35 cellular contexts compared by ENCODE assay signal in genomic region chr10:100902622-100903021, GRCh38.
"Had no signal": no experiment of that assay in that cellular context is flagged by ENCODE, and none has a peak within 500 bp of the region (broad histone marks: within the 10 kb centered on the region; RNA-seq: fewer than 3 reads in every experiment).

No MANE protein-coding gene starts in this region.

- H3K36me3 Mint-ChIP-seq: activated CD4-positive, alpha-beta memory T cell treated with anti-CD3 and anti-CD28 coated beads for 36 hours; activated naive CD4-positive, alpha-beta T cell treated with anti-CD3 and anti-CD28 coated beads, Interleukin-2, amount 50 U/mL, for 72 hours; activated naive CD8-positive, alpha-beta T cell treated with anti-CD3 and anti-CD28 coated beads for 36 hours had no signal

- DNase-seq: activated B cell treated with CpG ODN at 0.5 μM for 24 hours; activated CD4-positive, alpha-beta memory T cell treated with anti-CD3 and anti-CD28 coated beads for 36 hours; activated CD4-positive, alpha-beta T cell treated with anti-CD3 and anti-CD28 coated beads for 4 hours; activated CD4-positive, alpha-beta T cell treated with anti-CD3 and anti-CD28 coated beads, Interleukin-2, amount 10 ng/mL, durations not matched to agents 24 days and 14 days; activated CD4-positive, alpha-beta T cell treated with anti-CD3 and anti-CD28 coated beads, Interleukin-2, amount 50 U/mL, for 1 hour; activated CD4-positive, alpha-beta T cell treated with anti-CD3 and anti-CD28 coated beads, Interleukin-2, amount 50 U/mL, for 4 hours; activated CD4-positive, CD25-positive, alpha-beta regulatory T cell treated with anti-CD3 and anti-CD28 coated beads, Interleukin-2, amount 50 U/mL, for 72 hours; activated CD8-positive, alpha-beta memory T cell treated with anti-CD3 and anti-CD28 coated beads, Interleukin-2, amount 50 U/mL, for 4 hours; activated CD8-positive, alpha-beta T cell treated with anti-CD3 and anti-CD28 coated beads for 36 hours; activated effector memory CD4-positive, alpha-beta T cell treated with anti-CD3 and anti-CD28 coated beads, Interleukin-2, amount 50 U/mL, for 16 hours; activated gamma-delta T cell treated with Interleukin-2 at 50 U/mL for 16 hours; activated naive CD4-positive, alpha-beta T cell; activated naive CD4-positive, alpha-beta T cell treated with anti-CD3 and anti-CD28 coated beads for 36 hours; activated naive CD4-positive, alpha-beta T cell treated with anti-CD3 and anti-CD28 coated beads, Interleukin-2, amount 50 U/mL, for 16 hours; activated naive CD8-positive, alpha-beta T cell treated with anti-CD3 and anti-CD28 coated beads for 36 hours; activated T-cell treated with anti-CD3 and anti-CD28 coated beads for 4 hours; activated T-cell treated with anti-CD3 and anti-CD28 coated beads, Interleukin-2, amount 50 U/mL, for 1 hour; activated T-cell treated with anti-CD3 and anti-CD28 coated beads, Interleukin-2, amount 50 U/mL, for 4 hours; activated T-cell treated with anti-CD3 and anti-CD28 coated beads, Interleukin-2, amount 50 U/mL, for 72 hours; amniotic stem cell; aorta; body of pancreas; brain microvascular endothelial cell; central memory CD4-positive, alpha-beta T cell; T-helper 1 cell; T-helper 2 cell; T-helper 9 cell had no signal

- H3K27ac ChIP-seq: adrenal gland, body of pancreas, brain microvascular endothelial cell, breast epithelium, VCaP had no signal

- H3K4me3 Mint-ChIP-seq: activated B cell treated with CpG ODN at 0.5 μM for 24 hours; activated CD4-positive, alpha-beta memory T cell treated with anti-CD3 and anti-CD28 coated beads for 36 hours; activated CD4-positive, alpha-beta T cell treated with anti-CD3 and anti-CD28 coated beads, Interleukin-2, amount 10 ng/mL, durations not matched to agents 24 days and 14 days; activated CD8-positive, alpha-beta T cell treated with anti-CD3 and anti-CD28 coated beads for 36 hours; activated naive CD4-positive, alpha-beta T cell treated with anti-CD3 and anti-CD28 coated beads for 36 hours; activated naive CD8-positive, alpha-beta T cell treated with anti-CD3 and anti-CD28 coated beads for 36 hours; activated T-cell treated with anti-CD3 and anti-CD28 coated beads, Interleukin-2, amount 50 U/mL, for 4 hours; activated T-cell treated with anti-CD3 and anti-CD28 coated beads, Interleukin-2, amount 50 U/mL, for 72 hours; activated T-helper 1 cell treated with anti-CD3 and anti-CD28 coated beads, Interleukin-12 subunit alpha, Interleukin-12 subunit beta, Interleukin-2, Interleukin-4 antibody, amounts not matched to agents 30 ng/mL and 10 ng/mL and 1 ng/mL, durations not matched to agents 14 hours and 24 hours and 36 hours; activated T-helper 17 cell treated with anti-CD3 and anti-CD28 coated beads, Interleukin-2, amount 50 U/mL, for 72 hours; T-helper 1 cell treated with Interleukin-12 subunit alpha and Interleukin-12 subunit beta and Interleukin-4 antibody, amounts not matched to agents 30 μg/mL and 1 μg/mL, for 36 hours; T-helper 2 cell treated with Interferon-gamma antibody and Interleukin-4, amounts not matched to agents 5 μg/mL and 100 μg/mL, for 36 hours had no signal

- H3K4me3 ChIP-seq: adrenal gland, body of pancreas, breast epithelium had no signal

- H3K27me3 ChIP-seq: adrenal gland, body of pancreas, brain microvascular endothelial cell, breast epithelium had no signal

- H3K9me3 Mint-ChIP-seq: activated B cell treated with CpG ODN at 0.5 μM for 24 hours; activated CD4-positive, alpha-beta memory T cell treated with anti-CD3 and anti-CD28 coated beads for 36 hours; activated CD4-positive, alpha-beta T cell treated with anti-CD3 and anti-CD28 coated beads, Interleukin-2, amount 10 ng/mL, durations not matched to agents 24 days and 14 days; activated CD8-positive, alpha-beta T cell treated with anti-CD3 and anti-CD28 coated beads for 36 hours; activated naive CD4-positive, alpha-beta T cell treated with anti-CD3 and anti-CD28 coated beads for 36 hours; activated naive CD4-positive, alpha-beta T cell treated with anti-CD3 and anti-CD28 coated beads, Interleukin-2, amount 50 U/mL, for 72 hours; activated naive CD8-positive, alpha-beta T cell treated with anti-CD3 and anti-CD28 coated beads for 36 hours; activated T-cell treated with anti-CD3 and anti-CD28 coated beads, Interleukin-2, amount 50 U/mL, for 4 hours; activated T-cell treated with anti-CD3 and anti-CD28 coated beads, Interleukin-2, amount 50 U/mL, for 72 hours; activated T-helper 1 cell treated with anti-CD3 and anti-CD28 coated beads, Interleukin-12 subunit alpha, Interleukin-12 subunit beta, Interleukin-2, Interleukin-4 antibody, amounts not matched to agents 30 ng/mL and 10 ng/mL and 1 ng/mL, durations not matched to agents 14 hours and 24 hours and 36 hours; activated T-helper 17 cell treated with anti-CD3 and anti-CD28 coated beads, Interleukin-2, amount 50 U/mL, for 72 hours; T-helper 1 cell treated with Interleukin-12 subunit alpha and Interleukin-12 subunit beta and Interleukin-4 antibody, amounts not matched to agents 30 μg/mL and 1 μg/mL, for 36 hours; T-helper 2 cell treated with Interferon-gamma antibody and Interleukin-4, amounts not matched to agents 5 μg/mL and 100 μg/mL, for 36 hours had no signal

- H3K9me3 ChIP-seq: adrenal gland, body of pancreas, breast epithelium had no signal

- H3K4me1 ChIP-seq: adrenal gland, body of pancreas, breast epithelium had no signal

- H3K36me3 ChIP-seq: adrenal gland, brain microvascular endothelial cell, breast epithelium had no signal

- H3K4me1 Mint-ChIP-seq: activated B cell treated with CpG ODN at 0.5 μM for 24 hours; activated naive CD8-positive, alpha-beta T cell treated with anti-CD3 and anti-CD28 coated beads for 36 hours; activated T-helper 17 cell treated with anti-CD3 and anti-CD28 coated beads, Interleukin-2, amount 50 U/mL, for 72 hours had no signal

- H3K27ac Mint-ChIP-seq: activated B cell treated with CpG ODN at 0.5 μM for 24 hours; activated CD4-positive, alpha-beta memory T cell treated with anti-CD3 and anti-CD28 coated beads for 36 hours; activated CD4-positive, alpha-beta T cell treated with anti-CD3 and anti-CD28 coated beads, Interleukin-2, amount 10 ng/mL, durations not matched to agents 24 days and 14 days; activated CD8-positive, alpha-beta T cell treated with anti-CD3 and anti-CD28 coated beads for 36 hours; activated naive CD4-positive, alpha-beta T cell treated with anti-CD3 and anti-CD28 coated beads for 36 hours; activated naive CD4-positive, alpha-beta T cell treated with anti-CD3 and anti-CD28 coated beads, Interleukin-2, amount 50 U/mL, for 72 hours; activated naive CD8-positive, alpha-beta T cell treated with anti-CD3 and anti-CD28 coated beads for 36 hours; activated T-cell treated with anti-CD3 and anti-CD28 coated beads, Interleukin-2, amount 50 U/mL, for 72 hours; activated T-helper 1 cell treated with anti-CD3 and anti-CD28 coated beads, Interleukin-12 subunit alpha, Interleukin-12 subunit beta, Interleukin-2, Interleukin-4 antibody, amounts not matched to agents 30 ng/mL and 10 ng/mL and 1 ng/mL, durations not matched to agents 14 hours and 24 hours and 36 hours; activated T-helper 17 cell treated with anti-CD3 and anti-CD28 coated beads, Interleukin-2, amount 50 U/mL, for 72 hours; T-helper 1 cell treated with Interleukin-12 subunit alpha and Interleukin-12 subunit beta and Interleukin-4 antibody, amounts not matched to agents 30 μg/mL and 1 μg/mL, for 36 hours; T-helper 2 cell treated with Interferon-gamma antibody and Interleukin-4, amounts not matched to agents 5 μg/mL and 100 μg/mL, for 36 hours had no signal
